In genomic region chr12:105773501-105773900, GRCh38 we compare ENCODE assay signal across 19 cellular contexts.
DNase-seq lines count a peak whose midpoint lies in the region.
"Had no signal": no experiment of that assay in that cellular context is flagged by ENCODE, and none has a peak within 500 bp of the region (broad histone marks: within the 10 kb centered on the region; RNA-seq: fewer than 3 reads in every experiment).

No MANE protein-coding gene starts in this region.

- DNase-seq in DMS79 treated with DMSO at 0.1 percent for 48 hours (lab: John Stamatoyannopoulos, UW) (peak; percentile 99), NCI-H187 (lab: John Stamatoyannopoulos, UW) (peak; percentile 62 to 68), inferior parietal cortex (ENCODE audit: extremely low spot score) (peak; percentile 19), pons (ENCODE audit: low spot score) (peak; percentile 53), NCI-H2227 treated with DMSO at 0.1 percent for 48 hours (lab: John Stamatoyannopoulos, UW) (no peak), HK-2 (ENCODE audit: unreplicated experiment) (no peak)
- DNase-seq in stimulated activated CD4-positive, alpha-beta T cell treated with anti-CD3 and anti-CD28 coated beads, Interleukin-4, amount 100 ng/mL, for 4 hours = no peak
- DNase-seq: activated CD4-positive, alpha-beta memory T cell treated with anti-CD3 and anti-CD28 coated beads, Interleukin-2, amount 10 ng/mL, durations not matched to agents 7 days and 5 days; activated CD4-positive, CD25-positive, alpha-beta regulatory T cell treated with anti-CD3 and anti-CD28 coated beads, Interleukin-2, amount 50 U/mL, for 72 hours; colonic mucosa; effector memory CD4-positive, alpha-beta T cell; erythroblast; heart left ventricle; IMR-90; left cardiac atrium; naive thymus-derived CD8-positive, alpha-beta T cell; pancreas; SHP77 treated with DMSO at 0.1 percent for 48 hours; tibial artery had no signal

Comparison
In these comparisons a context has a peak if more than half of its experiments do, and no peak if none do; other contexts are left out.
1. DNase-seq: peak in DMS79 treated with DMSO at 0.1 percent for 48 hours (single experiment), NCI-H187 (2 of 2), inferior parietal cortex (single experiment) and pons (single experiment); none in NCI-H2227 treated with DMSO at 0.1 percent for 48 hours (single experiment), stimulated activated CD4-positive, alpha-beta T cell treated with anti-CD3 and anti-CD28 coated beads, Interleukin-4, amount 100 ng/mL, for 4 hours (0 of 2) and HK-2 (single experiment).